Comparison of ENCODE assay signal across 8 cellular contexts in the genomic region with DNA sequence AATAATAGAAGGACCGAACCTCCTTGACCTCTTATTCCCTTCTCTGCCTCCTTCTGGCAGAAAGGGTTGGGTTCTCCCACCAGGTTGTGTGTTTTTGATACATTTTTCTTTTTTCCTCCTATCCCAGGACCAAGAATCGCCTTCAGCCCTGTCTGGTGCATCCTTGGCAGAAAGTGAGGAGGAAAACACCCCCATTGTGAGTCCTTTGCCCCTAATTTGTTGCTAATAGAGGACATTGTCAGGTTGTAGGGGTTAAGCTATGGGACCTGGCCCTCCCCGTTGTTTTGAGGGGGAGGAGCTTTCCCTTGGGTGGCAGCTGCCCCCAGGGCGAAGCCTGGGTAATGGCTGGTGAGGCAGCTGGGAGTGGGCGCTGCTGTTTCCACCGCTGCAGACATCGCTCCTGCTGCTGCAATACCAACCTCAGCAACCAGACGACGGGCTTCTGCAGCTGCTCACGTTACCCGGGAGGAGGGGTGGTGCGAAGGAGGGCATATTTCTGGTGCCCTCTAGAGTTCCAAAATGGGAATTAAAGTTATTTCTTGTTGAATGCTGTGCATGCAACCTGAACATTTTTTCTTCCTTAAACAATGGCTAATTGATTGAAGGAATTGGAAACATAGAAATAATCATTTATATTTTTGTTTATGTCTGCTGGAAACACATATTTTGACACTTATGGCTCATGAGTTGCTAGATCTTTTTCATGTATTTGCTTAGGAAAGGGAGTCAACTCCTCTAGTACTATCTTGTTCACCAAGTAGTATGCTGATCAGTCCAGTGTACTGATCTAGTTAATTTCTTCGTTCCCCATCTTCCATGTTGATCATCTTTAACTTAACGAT. TPM values are rescaled to one million over a fixed set of nuclear protein-coding genes. Genes with fewer than 3 reads are reported as not detected.
DNase-seq lines count a peak whose midpoint lies in the region; ATAC-seq, FAIRE-seq and TF ChIP-seq lines count a peak whose summit lies in the region.

No MANE protein-coding gene starts in this region.

- DNase-seq in AG08396 (ENCODE audit: low spot score) (peak; percentile 88), NCI-H2227 (lab: John Stamatoyannopoulos, UW; ENCODE audit: unreplicated experiment) (peak; percentile 90), WTC11 (ENCODE audit: low spot score) (peak; percentile 78), caudate nucleus (lab: John Stamatoyannopoulos, UW) (peak in 60 of 61 donors; percentile 17 to 95 (median 80))
- peak; percentile 76 for DNase-seq in stimulated activated CD4-positive, alpha-beta T cell treated with anti-CD3 and anti-CD28 coated beads, Interleukin-12 subunit alpha, Interleukin-12 subunit beta, amount 100 ng/mL, for 4 hours

- peak; percentile 99 for FAIRE-seq in islet of Langerhans (lab: Jason Lieb, UNC)

- ATAC-seq in GM18907 (IDR thresholded peaks at IDR 0.05; ENCODE audit: unreplicated experiment), result peak; percentile 49
- peak; percentile 49 for ATAC-seq in HG03175 (IDR thresholded peaks at IDR 0.05; ENCODE audit: unreplicated experiment)
- ATAC-seq in WTC11, result peak; percentile 55

- peaks cover 34% of the 10 kb centered on the region for H3K36me3 Mint-ChIP-seq in WTC11

- CTCF ChIA-PET in WTC11 (lab: Charles Lee), result interaction anchor here (0.7 to 1.1 kb wide), 13 partner anchors 10 to 181 kb away, joined by 3 to 13 read pairs (median 4); no protein-coding TSS in a partner anchor

- peak overlapping the region; percentile 95 for H3K27ac Mint-ChIP-seq in WTC11

- POLR2A ChIA-PET in WTC11 (lab: Charles Lee), result interaction anchor here (0.5 to 1.0 kb wide), 3 partner anchors 96 to 466 kb away, joined by 6 read pairs; partner anchors contain the start of gene ZMYM5

- H3K4me1 Mint-ChIP-seq in WTC11, result peaks cover 30% of the 10 kb centered on the region

- peak; percentile 43 for TF ChIP-seq CTCF in WTC11 (IDR thresholded peaks at IDR 0.05)

- peak overlapping the region; percentile 95 for H3K27ac ChIP-seq in caudate nucleus (ENCODE audit: low read depth, low read length)

- peak overlapping the region; percentile 96 for H3K4me3 Mint-ChIP-seq in WTC11

- H3K9me3 Mint-ChIP-seq in WTC11, result peaks cover 8% of the 10 kb centered on the region; the same call in 1 of the 2 replicates

- no peaks in the 10 kb centered on the region; the same call in 1 of the 2 replicates for H3K27me3 Mint-ChIP-seq in WTC11 (ENCODE audit: low read depth)

TF ChIP-seq in WTC11, 78 proteins besides CTCF, POLR2A, EP300 and RAD21:
- TF ChIP-seq NR2C2 (CRISPR knock-in tag; IDR thresholded peaks at IDR 0.05), result no peak
- 0 out of 2 replicates have a peak, but pooled peaks have one; percentile 37 for TF ChIP-seq FOXK1 (CRISPR knock-in tag; IDR thresholded peaks at IDR 0.05)
- TF ChIP-seq, protein P1, sequence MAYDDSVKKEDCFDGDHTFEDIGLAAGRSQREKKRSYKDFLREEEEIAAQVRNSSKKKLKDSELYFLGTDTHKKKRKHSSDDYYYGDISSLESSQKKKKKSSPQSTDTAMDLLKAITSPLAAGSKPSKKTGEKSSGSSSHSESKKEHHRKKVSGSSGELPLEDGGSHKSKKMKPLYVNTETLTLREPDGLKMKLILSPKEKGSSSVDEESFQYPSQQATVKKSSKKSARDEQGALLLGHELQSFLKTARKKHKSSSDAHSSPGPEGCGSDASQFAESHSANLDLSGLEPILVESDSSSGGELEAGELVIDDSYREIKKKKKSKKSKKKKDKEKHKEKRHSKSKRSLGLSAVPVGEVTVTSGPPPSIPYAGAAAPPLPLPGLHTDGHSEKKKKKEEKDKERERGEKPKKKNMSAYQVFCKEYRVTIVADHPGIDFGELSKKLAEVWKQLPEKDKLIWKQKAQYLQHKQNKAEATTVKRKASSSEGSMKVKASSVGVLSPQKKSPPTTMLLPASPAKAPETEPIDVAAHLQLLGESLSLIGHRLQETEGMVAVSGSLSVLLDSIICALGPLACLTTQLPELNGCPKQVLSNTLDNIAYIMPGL (CRISPR knock-in tag; IDR thresholded peaks at IDR 0.05), result 0 out of 2 replicates have a peak, but pooled peaks have one; percentile 23
- no peak for TF ChIP-seq JUN (CRISPR knock-in tag; IDR thresholded peaks at IDR 0.05)
- no peak for TF ChIP-seq ZSCAN18 (CRISPR knock-in tag; IDR thresholded peaks at IDR 0.05)
- peak; percentile 15; the same call in 1 of the 2 replicates for TF ChIP-seq MAX (CRISPR knock-in tag; IDR thresholded peaks at IDR 0.05)

RNA-seq across cellular contexts. Expression of gene ZMYM2, which starts 1.5 kb away (rescaled TPM):
- 159 to 181 TPM (median 176 TPM) in 3 replicates for total RNA-seq in WTC11 (2021)

Comparison
In these comparisons a context has a peak if more than half of its experiments do, and no peak if none do; other contexts are left out.
1. Peak in every context shown above with its lines: DNase-seq, ATAC-seq and H3K27ac ChIP-seq.